ENCODE assay signal across 32 cellular contexts in genomic region chr1:247291161-247291560, GRCh38. TPM values are rescaled to one million over a fixed set of nuclear protein-coding genes. Genes with fewer than 3 reads are reported as not detected.
"Had no signal": no experiment of that assay in that cellular context is flagged by ENCODE, and none has a peak within 500 bp of the region (broad histone marks: within the 10 kb centered on the region; RNA-seq: fewer than 3 reads in every experiment).

No MANE protein-coding gene starts in this region.

- H3K27ac ChIP-seq: adrenal gland, body of pancreas, esophagus muscularis mucosa, foreskin keratinocyte, gastrocnemius medialis, heart left ventricle had no signal

- H3K36me3 Mint-ChIP-seq: activated CD4-positive, alpha-beta memory T cell treated with anti-CD3 and anti-CD28 coated beads for 36 hours; activated naive CD4-positive, alpha-beta T cell treated with anti-CD3 and anti-CD28 coated beads, Interleukin-2, amount 50 U/mL, for 24 hours had no signal

- ATAC-seq: activated CD4-positive, alpha-beta T cell treated with anti-CD3 and anti-CD28 coated beads for 36 hours; activated naive CD8-positive, alpha-beta T cell treated with anti-CD3 and anti-CD28 coated beads, Interleukin-2, amount 50 U/mL, for 24 hours; body of pancreas; foreskin keratinocyte; gastrocnemius medialis; heart left ventricle; T-helper 17 cell had no signal

- H3K27me3 ChIP-seq: adrenal gland, body of pancreas, foreskin keratinocyte, gastrocnemius medialis had no signal

- H3K9me3 ChIP-seq: adrenal gland, body of pancreas, gastrocnemius medialis had no signal

- H3K27me3 Mint-ChIP-seq: activated CD4-positive, alpha-beta memory T cell treated with anti-CD3 and anti-CD28 coated beads for 36 hours; activated CD4-positive, alpha-beta T cell treated with anti-CD3 and anti-CD28 coated beads for 36 hours; activated CD4-positive, alpha-beta T cell treated with anti-CD3 and anti-CD28 coated beads, Interleukin-2, amount 10 ng/mL, durations not matched to agents 24 days and 14 days; activated naive CD4-positive, alpha-beta T cell treated with anti-CD3 and anti-CD28 coated beads, Interleukin-2, amount 50 U/mL, for 24 hours; activated naive CD8-positive, alpha-beta T cell treated with anti-CD3 and anti-CD28 coated beads for 36 hours had no signal

- H3K4me3 ChIP-seq: adrenal gland, body of pancreas, esophagus muscularis mucosa, gastrocnemius medialis, heart left ventricle had no signal

- H3K4me3 Mint-ChIP-seq: activated CD4-positive, alpha-beta memory T cell treated with anti-CD3 and anti-CD28 coated beads for 36 hours; activated CD4-positive, alpha-beta T cell treated with anti-CD3 and anti-CD28 coated beads for 36 hours; activated CD4-positive, alpha-beta T cell treated with anti-CD3 and anti-CD28 coated beads, Interleukin-2, amount 10 ng/mL, durations not matched to agents 24 days and 14 days; activated naive CD4-positive, alpha-beta T cell treated with anti-CD3 and anti-CD28 coated beads for 36 hours; activated naive CD4-positive, alpha-beta T cell treated with anti-CD3 and anti-CD28 coated beads, Interleukin-2, amount 50 U/mL, for 24 hours; activated naive CD8-positive, alpha-beta T cell treated with anti-CD3 and anti-CD28 coated beads for 36 hours; activated naive CD8-positive, alpha-beta T cell treated with anti-CD3 and anti-CD28 coated beads, Interleukin-2, amount 50 U/mL, for 24 hours; activated T-helper 1 cell treated with anti-CD3 and anti-CD28 coated beads, Interleukin-12 subunit alpha, Interleukin-12 subunit beta, Interleukin-2, Interleukin-4 antibody, amounts not matched to agents 30 ng/mL and 10 ng/mL and 1 ng/mL, durations not matched to agents 14 hours and 24 hours and 36 hours; T-helper 17 cell; T-helper 2 cell treated with Interferon-gamma antibody and Interleukin-4, amounts not matched to agents 5 μg/mL and 100 μg/mL, for 36 hours had no signal

- H3K4me1 Mint-ChIP-seq: activated CD4-positive, alpha-beta T cell treated with anti-CD3 and anti-CD28 coated beads for 36 hours; activated CD4-positive, alpha-beta T cell treated with anti-CD3 and anti-CD28 coated beads, Interleukin-2, amount 10 ng/mL, durations not matched to agents 24 days and 14 days; activated naive CD4-positive, alpha-beta T cell treated with anti-CD3 and anti-CD28 coated beads, Interleukin-2, amount 50 U/mL, for 24 hours; activated naive CD8-positive, alpha-beta T cell treated with anti-CD3 and anti-CD28 coated beads, Interleukin-2, amount 50 U/mL, for 24 hours; T-helper 17 cell had no signal

- H3K4me1 ChIP-seq: adrenal gland, body of pancreas, esophagus muscularis mucosa, foreskin keratinocyte, gastrocnemius medialis, heart left ventricle had no signal

- H3K9me3 Mint-ChIP-seq: activated naive CD8-positive, alpha-beta T cell treated with anti-CD3 and anti-CD28 coated beads for 36 hours had no signal

- H3K27ac Mint-ChIP-seq: activated CD4-positive, alpha-beta memory T cell treated with anti-CD3 and anti-CD28 coated beads for 36 hours; activated CD4-positive, alpha-beta T cell treated with anti-CD3 and anti-CD28 coated beads for 36 hours; activated CD4-positive, alpha-beta T cell treated with anti-CD3 and anti-CD28 coated beads, Interleukin-2, amount 10 ng/mL, durations not matched to agents 24 days and 14 days; activated naive CD4-positive, alpha-beta T cell treated with anti-CD3 and anti-CD28 coated beads for 36 hours; activated naive CD4-positive, alpha-beta T cell treated with anti-CD3 and anti-CD28 coated beads, Interleukin-2, amount 50 U/mL, for 24 hours; activated naive CD8-positive, alpha-beta T cell treated with anti-CD3 and anti-CD28 coated beads for 36 hours; activated naive CD8-positive, alpha-beta T cell treated with anti-CD3 and anti-CD28 coated beads, Interleukin-2, amount 50 U/mL, for 24 hours; activated T-helper 1 cell treated with anti-CD3 and anti-CD28 coated beads, Interleukin-12 subunit alpha, Interleukin-12 subunit beta, Interleukin-2, Interleukin-4 antibody, amounts not matched to agents 30 ng/mL and 10 ng/mL and 1 ng/mL, durations not matched to agents 14 hours and 24 hours and 36 hours; activated T-helper 2 cell treated with anti-CD3 and anti-CD28 coated beads, Interferon-gamma antibody, Interleukin-2, Interleukin-4, amounts not matched to agents 10 μg/mL and 5 μg/mL and 100 μg/mL, durations not matched to agents 14 hours and 24 hours and 36 hours; T-helper 17 cell; T-helper 2 cell treated with Interferon-gamma antibody and Interleukin-4, amounts not matched to agents 5 μg/mL and 100 μg/mL, for 36 hours had no signal

- DNase-seq: activated CD4-positive, alpha-beta memory T cell treated with anti-CD3 and anti-CD28 coated beads for 36 hours; activated CD4-positive, alpha-beta T cell treated with anti-CD3 and anti-CD28 coated beads for 36 hours; activated CD4-positive, alpha-beta T cell treated with anti-CD3 and anti-CD28 coated beads, Interleukin-2, amount 10 ng/mL, durations not matched to agents 24 days and 14 days; activated CD4-positive, CD25-positive, alpha-beta regulatory T cell; activated CD4-positive, CD25-positive, alpha-beta regulatory T cell treated with anti-CD3 and anti-CD28 coated beads, Interleukin-2, amount 50 U/mL, for 72 hours; activated naive CD4-positive, alpha-beta T cell treated with anti-CD3 and anti-CD28 coated beads for 36 hours; activated naive CD8-positive, alpha-beta T cell treated with anti-CD3 and anti-CD28 coated beads for 36 hours; activated naive CD8-positive, alpha-beta T cell treated with anti-CD3 and anti-CD28 coated beads, Interleukin-2, amount 50 U/mL, for 24 hours; activated T-cell treated with anti-CD3 and anti-CD28 coated beads, Interleukin-2, amount 50 U/mL, for 1 hour; activated T-cell treated with anti-CD3 and anti-CD28 coated beads, Interleukin-2, amount 50 U/mL, for 48 hours; amygdala; aorta; caudate nucleus; cortex of kidney; dermis blood vessel endothelial cell; effector CD4-positive, alpha-beta T cell; foreskin keratinocyte; gastrocnemius medialis; glutamatergic neuron; heart left ventricle; T-helper 1 cell; T-helper 17 cell; T1000 had no signal

- H3K36me3 ChIP-seq: adrenal gland, esophagus muscularis mucosa, gastrocnemius medialis, heart left ventricle had no signal

RNA-seq across cellular contexts. Expression of gene VN1R5, which starts 35.3 kb away (rescaled TPM):
- total RNA-seq: activated CD4-positive, alpha-beta memory T cell treated with anti-CD3 and anti-CD28 coated beads for 36 hours; activated CD4-positive, alpha-beta T cell treated with anti-CD3 and anti-CD28 coated beads for 36 hours; activated CD4-positive, alpha-beta T cell treated with anti-CD3 and anti-CD28 coated beads, Interleukin-2, amount 10 ng/mL, durations not matched to agents 24 days and 14 days; activated naive CD4-positive, alpha-beta T cell treated with anti-CD3 and anti-CD28 coated beads for 36 hours; activated naive CD8-positive, alpha-beta T cell treated with anti-CD3 and anti-CD28 coated beads for 36 hours; activated T-helper 1 cell treated with anti-CD3 and anti-CD28 coated beads, Interleukin-12 subunit alpha, Interleukin-12 subunit beta, Interleukin-2, Interleukin-4 antibody, amounts not matched to agents 30 ng/mL and 10 ng/mL and 1 ng/mL, durations not matched to agents 14 hours and 24 hours and 36 hours; activated T-helper 2 cell treated with anti-CD3 and anti-CD28 coated beads, Interferon-gamma antibody, Interleukin-2, Interleukin-4, amounts not matched to agents 10 μg/mL and 5 μg/mL and 100 μg/mL, durations not matched to agents 14 hours and 24 hours and 36 hours; adrenal gland; aorta; body of pancreas; chondrocyte; dermis blood vessel endothelial cell; epithelial cell of proximal tubule; esophagus muscularis mucosa; foreskin keratinocyte; gastrocnemius medialis; heart left ventricle; T-helper 17 cell had no signal
- polyA plus RNA-seq: adrenal gland, aorta, foreskin keratinocyte, heart left ventricle had no signal
